ENCODE assay signal across 8 cellular contexts in the genomic region with DNA sequence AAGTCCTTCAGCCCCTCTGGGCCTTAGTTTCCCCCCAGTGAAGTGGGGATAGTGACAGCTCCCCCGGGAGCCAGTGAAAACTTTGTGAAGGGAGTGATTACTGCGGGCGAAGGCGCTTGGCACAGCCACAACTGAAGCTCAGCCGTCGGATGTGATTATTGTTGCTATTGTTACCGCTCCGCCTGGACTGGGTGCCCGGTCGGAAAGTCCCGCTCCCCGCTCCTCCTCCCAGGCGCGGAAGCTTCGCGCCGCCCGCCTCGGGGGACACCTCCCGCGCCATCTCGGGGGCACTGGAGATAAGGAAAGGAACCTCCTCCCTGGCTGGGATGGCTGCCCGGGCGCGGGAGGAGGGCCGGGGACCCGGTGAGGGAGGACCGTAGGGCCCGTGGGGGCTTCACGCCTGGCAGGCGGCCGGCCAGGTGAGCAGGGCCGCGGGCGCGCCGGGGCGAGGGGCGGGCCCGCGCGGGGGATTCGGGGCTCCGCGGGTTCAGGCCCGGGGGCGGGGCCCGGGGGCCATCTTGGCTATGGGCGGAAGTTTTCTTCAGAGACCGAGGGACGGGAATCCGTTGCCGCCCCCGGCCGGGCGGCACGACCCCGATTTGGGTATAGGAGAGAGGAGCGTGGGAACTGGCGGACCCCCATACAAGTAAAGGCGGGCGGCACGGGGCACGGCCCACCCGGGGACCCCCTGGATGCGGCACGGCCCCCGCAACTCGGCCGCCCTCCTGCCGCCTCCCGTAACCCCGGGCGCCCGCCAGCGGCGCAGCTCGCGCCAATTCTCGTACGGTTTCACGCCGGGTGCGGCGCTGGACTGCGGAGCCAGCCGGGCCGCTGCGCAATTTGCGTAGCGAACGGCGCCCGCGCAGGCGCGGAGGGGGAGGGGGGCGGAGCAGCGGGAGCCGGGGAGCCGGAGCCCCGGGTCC.
DNase-seq lines count a peak whose midpoint lies in the region; ATAC-seq and TF ChIP-seq lines count a peak whose summit lies in the region.

A gene with protein sequence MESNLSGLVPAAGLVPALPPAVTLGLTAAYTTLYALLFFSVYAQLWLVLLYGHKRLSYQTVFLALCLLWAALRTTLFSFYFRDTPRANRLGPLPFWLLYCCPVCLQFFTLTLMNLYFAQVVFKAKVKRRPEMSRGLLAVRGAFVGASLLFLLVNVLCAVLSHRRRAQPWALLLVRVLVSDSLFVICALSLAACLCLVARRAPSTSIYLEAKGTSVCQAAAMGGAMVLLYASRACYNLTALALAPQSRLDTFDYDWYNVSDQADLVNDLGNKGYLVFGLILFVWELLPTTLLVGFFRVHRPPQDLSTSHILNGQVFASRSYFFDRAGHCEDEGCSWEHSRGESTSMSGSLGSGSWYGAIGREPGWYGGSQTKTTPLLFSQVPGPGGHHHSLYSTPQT (plus strand): TSS at position 887 of the 923 bp plus-strand sequence. CDS start 677 bp downstream, outside the sequence.

- peaks cover 22% of the 10 kb centered on the region for H3K36me3 Mint-ChIP-seq in nephron (ENCODE audit: low read depth)

- POLR2A ChIA-PET in RWPE1 (lab: Yijun Ruan, JAX; ENCODE audit: low non-redundant PET) = interaction anchor here (0.5 to 1.0 kb wide), 2 partner anchors 40 to 80 kb away, joined by 4 read pairs; no protein-coding TSS in a partner anchor

- CTCF ChIA-PET in RWPE1 (lab: Yijun Ruan, JAX) = interaction anchor here (0.6 to 1.4 kb wide), 5 partner anchors 11 to 351 kb away, joined by 3 to 6 read pairs (median 4); no protein-coding TSS in a partner anchor

- peak; percentile 55 for ATAC-seq in GM21619 (IDR thresholded peaks at IDR 0.05; ENCODE audit: unreplicated experiment)
- ATAC-seq in stimulated activated naive CD8-positive, alpha-beta T cell treated with anti-CD3 and anti-CD28 coated beads, Interleukin-15, amount 100 ng/mL, for 72 hours = peak; percentile 75

- no peak for TF ChIP-seq EP300 in Ishikawa (IDR thresholded peaks at IDR 0.05; ENCODE audit: borderline replicate concordance)

- peak within 1 kb of the TSS; percentile 75 for H3K4me3 ChIP-seq in fibroblast of pulmonary artery (replicated peaks; ENCODE audit: low read depth, low read length)

- H3K4me1 Mint-ChIP-seq in nephron = peaks cover 8% of the 10 kb centered on the region
- peaks cover 36% of the 10 kb centered on the region for H3K4me1 Mint-ChIP-seq in stimulated activated naive CD8-positive, alpha-beta T cell treated with anti-CD3 and anti-CD28 coated beads, Interleukin-15, amount 100 ng/mL, for 72 hours

- H3K27ac ChIP-seq in RWPE1 = peak within 1 kb of the TSS; percentile 97

- DNase-seq in DMS53 treated with DMSO at 0.1 percent for 48 hours (lab: John Stamatoyannopoulos, UW; ENCODE audit: unreplicated experiment) (peak; percentile 68), RWPE1 (ENCODE audit: low spot score) (peak; percentile 80), fibroblast of pulmonary artery (ENCODE audit: low read depth) (peak; percentile 64)
- peak; percentile 90 for DNase-seq in activated effector memory CD4-positive, alpha-beta T cell treated with Interleukin-2 at 50 U/mL for 16 hours
- peak; percentile 91 to 97 for DNase-seq in stimulated activated naive CD8-positive, alpha-beta T cell treated with anti-CD3 and anti-CD28 coated beads, Interleukin-15, amount 100 ng/mL, for 72 hours

- H3K27ac Mint-ChIP-seq in nephron = peak within 1 kb of the TSS; percentile 54 to 89 (median 88)
- peak within 1 kb of the TSS; percentile 95 to 98 for H3K27ac Mint-ChIP-seq in stimulated activated naive CD8-positive, alpha-beta T cell treated with anti-CD3 and anti-CD28 coated beads, Interleukin-15, amount 100 ng/mL, for 72 hours

- no peak for TF ChIP-seq RAD21 in Ishikawa (IDR thresholded peaks at IDR 0.05; ENCODE audit: low read depth)

- TF ChIP-seq CTCF in RWPE1 (conservative IDR thresholded peaks at IDR 0.05; ENCODE audit: low read depth) (no peak), fibroblast of pulmonary artery (IDR thresholded peaks at IDR 0.05; ENCODE audit: low read length, missing control alignments) (no peak), nephron (IDR thresholded peaks at IDR 0.05; ENCODE audit: unreplicated experiment in 3 of 3) (no peak)

- H3K9me3 Mint-ChIP-seq in nephron = no peaks in the 10 kb centered on the region
- no peaks in the 10 kb centered on the region for H3K9me3 Mint-ChIP-seq in stimulated activated naive CD8-positive, alpha-beta T cell treated with anti-CD3 and anti-CD28 coated beads, Interleukin-15, amount 100 ng/mL, for 72 hours

- H3K27me3 Mint-ChIP-seq in nephron (ENCODE audit: low read depth) = peaks cover 23% of the 10 kb centered on the region
- H3K27me3 Mint-ChIP-seq in stimulated activated naive CD8-positive, alpha-beta T cell treated with anti-CD3 and anti-CD28 coated beads, Interleukin-15, amount 100 ng/mL, for 72 hours = peaks cover 2% of the 10 kb centered on the region

- peak within 1 kb of the TSS; percentile 92 to 93 (median 93) for H3K4me3 Mint-ChIP-seq in nephron
- H3K4me3 Mint-ChIP-seq in stimulated activated naive CD8-positive, alpha-beta T cell treated with anti-CD3 and anti-CD28 coated beads, Interleukin-15, amount 100 ng/mL, for 72 hours = peak within 1 kb of the TSS; percentile 77 to 97

TF ChIP-seq in Ishikawa, 13 proteins besides CTCF, POLR2A, EP300 and RAD21:
- TF ChIP-seq ZBTB7A (IDR thresholded peaks at IDR 0.05; ENCODE audit: low read depth) (no peak), NFIC (IDR thresholded peaks at IDR 0.05) (no peak), CREB1 (IDR thresholded peaks at IDR 0.05; ENCODE audit: low read depth) (no peak), FOXM1 (IDR thresholded peaks at IDR 0.05; ENCODE audit: borderline replicate concordance, low read depth) (no peak), TCF12 (IDR thresholded peaks at IDR 0.05; ENCODE audit: low read depth) (no peak), EGR1 (IDR thresholded peaks at IDR 0.05) (peak; percentile 61; the same call in 1 of the 2 replicates), YY1 (IDR thresholded peaks at IDR 0.05; ENCODE audit: low read depth) (peak; percentile 93), USF1 (IDR thresholded peaks at IDR 0.05) (no peak), MAX (IDR thresholded peaks at IDR 0.05) (peak; percentile 16; the same call in 1 of the 2 replicates)

Comparison
In these comparisons a context has a peak if more than half of its experiments do, and no peak if none do; other contexts are left out.
1. Peak in every context shown above with its lines: DNase-seq, ATAC-seq, H3K4me3 ChIP-seq and H3K27ac ChIP-seq.